Comparison of ENCODE assay signal across 1 cellular context in the genomic region with DNA sequence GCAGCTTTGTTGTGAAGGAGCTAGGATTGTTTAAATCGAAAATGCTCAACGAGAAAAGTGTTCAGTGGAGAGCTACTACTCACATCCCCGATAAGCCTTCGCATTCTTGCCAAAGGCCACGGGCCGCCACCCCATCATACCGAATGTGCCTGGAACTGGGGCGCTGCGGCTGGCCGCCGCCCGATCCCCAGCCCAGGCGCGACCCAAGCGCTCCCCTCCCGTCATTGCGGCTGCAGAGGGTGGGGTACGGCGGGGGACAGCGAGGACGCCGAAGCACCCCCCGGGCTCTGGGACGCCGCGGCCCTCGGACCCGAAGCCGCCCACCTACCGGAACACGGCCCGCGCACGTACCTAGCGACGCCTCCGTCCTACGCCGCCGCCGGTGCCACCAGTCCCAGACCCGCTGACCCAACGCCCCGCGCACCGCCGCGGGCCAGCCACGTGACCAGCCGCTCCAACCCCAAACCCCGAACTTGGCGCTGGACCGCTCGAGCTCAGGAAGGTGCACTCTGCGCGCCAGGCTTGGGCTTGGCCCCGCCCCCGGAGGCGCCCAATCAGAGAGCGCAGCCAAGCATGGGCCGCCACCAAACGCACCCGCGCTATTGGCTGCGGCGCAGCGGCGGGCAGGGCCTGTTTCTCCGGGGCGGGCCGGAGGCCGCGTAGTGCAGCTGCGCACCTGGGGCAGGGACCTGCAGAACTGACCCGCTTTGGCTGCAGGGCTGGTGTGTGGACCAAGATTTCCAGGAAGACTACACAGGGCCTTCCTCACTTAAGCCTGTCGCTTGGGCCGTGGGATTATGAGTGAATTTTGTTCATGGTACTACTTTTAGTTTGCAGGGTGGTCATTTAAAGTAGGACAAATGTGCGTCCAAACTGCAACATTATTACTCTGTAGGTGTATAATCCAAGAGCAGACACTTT.
TF ChIP-seq lines count a peak whose summit lies in the region.

Gene SHMT1, minus strand, starts transcription at position 530 of the 921 bp plus-strand sequence. CDS start 7,569 bp downstream, outside the sequence.

TF ChIP-seq in GM12878, 131 proteins besides CTCF, POLR2A, EP300 and RAD21 (continued from another document and continues in another):
- TF ChIP-seq, protein P1, sequence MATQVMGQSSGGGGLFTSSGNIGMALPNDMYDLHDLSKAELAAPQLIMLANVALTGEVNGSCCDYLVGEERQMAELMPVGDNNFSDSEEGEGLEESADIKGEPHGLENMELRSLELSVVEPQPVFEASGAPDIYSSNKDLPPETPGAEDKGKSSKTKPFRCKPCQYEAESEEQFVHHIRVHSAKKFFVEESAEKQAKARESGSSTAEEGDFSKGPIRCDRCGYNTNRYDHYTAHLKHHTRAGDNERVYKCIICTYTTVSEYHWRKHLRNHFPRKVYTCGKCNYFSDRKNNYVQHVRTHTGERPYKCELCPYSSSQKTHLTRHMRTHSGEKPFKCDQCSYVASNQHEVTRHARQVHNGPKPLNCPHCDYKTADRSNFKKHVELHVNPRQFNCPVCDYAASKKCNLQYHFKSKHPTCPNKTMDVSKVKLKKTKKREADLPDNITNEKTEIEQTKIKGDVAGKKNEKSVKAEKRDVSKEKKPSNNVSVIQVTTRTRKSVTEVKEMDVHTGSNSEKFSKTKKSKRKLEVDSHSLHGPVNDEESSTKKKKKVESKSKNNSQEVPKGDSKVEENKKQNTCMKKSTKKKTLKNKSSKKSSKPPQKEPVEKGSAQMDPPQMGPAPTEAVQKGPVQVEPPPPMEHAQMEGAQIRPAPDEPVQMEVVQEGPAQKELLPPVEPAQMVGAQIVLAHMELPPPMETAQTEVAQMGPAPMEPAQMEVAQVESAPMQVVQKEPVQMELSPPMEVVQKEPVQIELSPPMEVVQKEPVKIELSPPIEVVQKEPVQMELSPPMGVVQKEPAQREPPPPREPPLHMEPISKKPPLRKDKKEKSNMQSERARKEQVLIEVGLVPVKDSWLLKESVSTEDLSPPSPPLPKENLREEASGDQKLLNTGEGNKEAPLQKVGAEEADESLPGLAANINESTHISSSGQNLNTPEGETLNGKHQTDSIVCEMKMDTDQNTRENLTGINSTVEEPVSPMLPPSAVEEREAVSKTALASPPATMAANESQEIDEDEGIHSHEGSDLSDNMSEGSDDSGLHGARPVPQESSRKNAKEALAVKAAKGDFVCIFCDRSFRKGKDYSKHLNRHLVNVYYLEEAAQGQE (IDR thresholded peaks at IDR 0.05; ENCODE audit: low read depth, low read length) = no peak
- TF ChIP-seq BACH1 (IDR thresholded peaks at IDR 0.05; ENCODE audit: borderline replicate concordance) (peak; percentile 54; the same call in 1 of the 2 replicates), RELA (IDR thresholded peaks at IDR 0.05; ENCODE audit: borderline replicate concordance, partially characterized antibody) (peak; percentile 65), USF2 (IDR thresholded peaks at IDR 0.05; ENCODE audit: borderline replicate concordance, low read depth, low read length) (peak; percentile 56), ESRRA (IDR thresholded peaks at IDR 0.05; ENCODE audit: low read length) (no peak), TCF3 (IDR thresholded peaks at IDR 0.05; ENCODE audit: borderline replicate concordance, insufficient read depth, low read depth, low read length) (0 out of 2 replicates have a peak, but pooled peaks have one; percentile 52), IKZF2 (IDR thresholded peaks at IDR 0.05) (no peak), FOXM1 (IDR thresholded peaks at IDR 0.05; ENCODE audit: low read depth, low read length) (no peak), NBN (IDR thresholded peaks at IDR 0.05) (no peak), MTA2 (IDR thresholded peaks at IDR 0.05; ENCODE audit: low read depth) (no peak), NR2C1 (IDR thresholded peaks at IDR 0.05) (no peak), MEF2B (IDR thresholded peaks at IDR 0.05; ENCODE audit: partially characterized antibody, poor library complexity, severe bottlenecking) (no peak), TCF12 (IDR thresholded peaks at IDR 0.05; ENCODE audit: low read depth, low read length) (peak; percentile 45; the same call in 1 of the 2 replicates), RCOR1 (conservative IDR thresholded peaks at IDR 0.05; ENCODE audit: low read depth, low read length) (no peak), NFIC (IDR thresholded peaks at IDR 0.05; ENCODE audit: low read depth, low read length) (no peak), DPF2 (IDR thresholded peaks at IDR 0.05) (peak; percentile 76), NR2F1 (conservative IDR thresholded peaks at IDR 0.05) (peak; percentile 69), YBX1 (IDR thresholded peaks at IDR 0.05) (no peak), STAT1 (conservative IDR thresholded peaks at IDR 0.05) (no peak), ZZZ3 (IDR thresholded peaks at IDR 0.05; ENCODE audit: control insufficient read depth, insufficient read length, low read depth) (no peak), SUZ12 (IDR thresholded peaks at IDR 0.05; ENCODE audit: unreplicated experiment) (no peak), ETV6 (conservative IDR thresholded peaks at IDR 0.05 in 1 of 2, IDR thresholded peaks at IDR 0.05 in 1 of 2; ENCODE audit: borderline replicate concordance in 1 of 2, low read depth in 1 of 2) (no peak), TBL1XR1 (IDR thresholded peaks at IDR 0.05; ENCODE audit: low read depth, low read length) (no peak), SP1 (IDR thresholded peaks at IDR 0.05; ENCODE audit: low read depth, low read length) (peak; percentile 71), JUNB (IDR thresholded peaks at IDR 0.05) (no peak), RAD51 (IDR thresholded peaks at IDR 0.05) (peak; percentile 62; the same call in 1 of the 2 replicates), ATF7 (IDR thresholded peaks at IDR 0.05; ENCODE audit: low read depth) (no peak), NFYA (IDR thresholded peaks at IDR 0.05; ENCODE audit: borderline replicate concordance, low read depth, low read length) (no peak), BCL11A (IDR thresholded peaks at IDR 0.05; ENCODE audit: low read depth, low read length) (no peak), ASH2L (IDR thresholded peaks at IDR 0.05; ENCODE audit: borderline replicate concordance, low read depth) (0 out of 2 replicates have a peak, but pooled peaks have one; percentile 51), EED (IDR thresholded peaks at IDR 0.05; ENCODE audit: low read depth) (no peak), ZBTB40 (IDR thresholded peaks at IDR 0.05; ENCODE audit: borderline replicate concordance) (no peak), PML (IDR thresholded peaks at IDR 0.05; ENCODE audit: low read length) (no peak), ZBTB33 (IDR thresholded peaks at IDR 0.05) (no peak), POLR2AphosphoS5 (IDR thresholded peaks at IDR 0.05; ENCODE audit: low read length) (peak; percentile 48; the same call in 1 of the 2 replicates)
- TF ChIP-seq, protein P2, sequence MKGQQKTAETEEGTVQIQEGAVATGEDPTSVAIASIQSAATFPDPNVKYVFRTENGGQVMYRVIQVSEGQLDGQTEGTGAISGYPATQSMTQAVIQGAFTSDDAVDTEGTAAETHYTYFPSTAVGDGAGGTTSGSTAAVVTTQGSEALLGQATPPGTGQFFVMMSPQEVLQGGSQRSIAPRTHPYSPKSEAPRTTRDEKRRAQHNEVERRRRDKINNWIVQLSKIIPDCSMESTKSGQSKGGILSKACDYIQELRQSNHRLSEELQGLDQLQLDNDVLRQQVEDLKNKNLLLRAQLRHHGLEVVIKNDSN (IDR thresholded peaks at IDR 0.05; ENCODE audit: borderline replicate concordance, extremely low read length, insufficient read depth, low read depth, low read length) = peak; percentile 92
- TF ChIP-seq, protein P3, sequence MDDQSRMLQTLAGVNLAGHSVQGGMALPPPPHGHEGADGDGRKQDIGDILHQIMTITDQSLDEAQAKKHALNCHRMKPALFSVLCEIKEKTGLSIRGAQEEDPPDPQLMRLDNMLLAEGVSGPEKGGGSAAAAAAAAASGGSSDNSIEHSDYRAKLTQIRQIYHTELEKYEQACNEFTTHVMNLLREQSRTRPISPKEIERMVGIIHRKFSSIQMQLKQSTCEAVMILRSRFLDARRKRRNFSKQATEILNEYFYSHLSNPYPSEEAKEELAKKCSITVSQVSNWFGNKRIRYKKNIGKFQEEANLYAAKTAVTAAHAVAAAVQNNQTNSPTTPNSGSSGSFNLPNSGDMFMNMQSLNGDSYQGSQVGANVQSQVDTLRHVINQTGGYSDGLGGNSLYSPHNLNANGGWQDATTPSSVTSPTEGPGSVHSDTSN (IDR thresholded peaks at IDR 0.05; ENCODE audit: insufficient replicate concordance, low read depth, low read length) = no peak
- TF ChIP-seq, protein P4, sequence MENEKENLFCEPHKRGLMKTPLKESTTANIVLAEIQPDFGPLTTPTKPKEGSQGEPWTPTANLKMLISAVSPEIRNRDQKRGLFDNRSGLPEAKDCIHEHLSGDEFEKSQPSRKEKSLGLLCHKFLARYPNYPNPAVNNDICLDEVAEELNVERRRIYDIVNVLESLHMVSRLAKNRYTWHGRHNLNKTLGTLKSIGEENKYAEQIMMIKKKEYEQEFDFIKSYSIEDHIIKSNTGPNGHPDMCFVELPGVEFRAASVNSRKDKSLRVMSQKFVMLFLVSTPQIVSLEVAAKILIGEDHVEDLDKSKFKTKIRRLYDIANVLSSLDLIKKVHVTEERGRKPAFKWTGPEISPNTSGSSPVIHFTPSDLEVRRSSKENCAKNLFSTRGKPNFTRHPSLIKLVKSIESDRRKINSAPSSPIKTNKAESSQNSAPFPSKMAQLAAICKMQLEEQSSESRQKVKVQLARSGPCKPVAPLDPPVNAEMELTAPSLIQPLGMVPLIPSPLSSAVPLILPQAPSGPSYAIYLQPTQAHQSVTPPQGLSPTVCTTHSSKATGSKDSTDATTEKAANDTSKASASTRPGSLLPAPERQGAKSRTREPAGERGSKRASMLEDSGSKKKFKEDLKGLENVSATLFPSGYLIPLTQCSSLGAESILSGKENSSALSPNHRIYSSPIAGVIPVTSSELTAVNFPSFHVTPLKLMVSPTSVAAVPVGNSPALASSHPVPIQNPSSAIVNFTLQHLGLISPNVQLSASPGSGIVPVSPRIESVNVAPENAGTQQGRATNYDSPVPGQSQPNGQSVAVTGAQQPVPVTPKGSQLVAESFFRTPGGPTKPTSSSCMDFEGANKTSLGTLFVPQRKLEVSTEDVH (IDR thresholded peaks at IDR 0.05; ENCODE audit: low read depth, partially characterized antibody) = no peak
- TF ChIP-seq, protein P5, sequence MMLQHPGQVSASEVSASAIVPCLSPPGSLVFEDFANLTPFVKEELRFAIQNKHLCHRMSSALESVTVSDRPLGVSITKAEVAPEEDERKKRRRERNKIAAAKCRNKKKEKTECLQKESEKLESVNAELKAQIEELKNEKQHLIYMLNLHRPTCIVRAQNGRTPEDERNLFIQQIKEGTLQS (IDR thresholded peaks at IDR 0.05; ENCODE audit: borderline replicate concordance, extremely low read depth, low read depth, low read length) = peak; percentile 54; the same call in 1 of the 2 replicates
- TF ChIP-seq, protein P6, sequence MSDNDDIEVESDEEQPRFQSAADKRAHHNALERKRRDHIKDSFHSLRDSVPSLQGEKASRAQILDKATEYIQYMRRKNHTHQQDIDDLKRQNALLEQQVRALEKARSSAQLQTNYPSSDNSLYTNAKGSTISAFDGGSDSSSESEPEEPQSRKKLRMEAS (IDR thresholded peaks at IDR 0.05; ENCODE audit: low read depth, low read length) = peak; percentile 79
